Comparison of ENCODE assay signal across 2 cellular contexts in genomic region chr1:203290261-203291089, GRCh38.
TF ChIP-seq lines count a peak whose summit lies in the region.

No MANE protein-coding gene starts in this region.

TF ChIP-seq in GM23338, 12 proteins besides CTCF, POLR2A, EP300 and RAD21:
- TF ChIP-seq ZNF462 (CRISPR knock-in tag; IDR thresholded peaks at IDR 0.05) (peak; percentile 41; the same call in 1 of the 2 replicates), REST (IDR thresholded peaks at IDR 0.05; ENCODE audit: unreplicated experiment) (no peak), NANOG (IDR thresholded peaks at IDR 0.05; ENCODE audit: borderline replicate concordance) (peak; percentile 38; the same call in 1 of the 2 replicates), ETS1 (IDR thresholded peaks at IDR 0.05) (0 out of 2 replicates have a peak, but pooled peaks have one; percentile 9), EZH2 (IDR thresholded peaks at IDR 0.05; ENCODE audit: low read depth, unreplicated experiment) (no peak), POLR2AphosphoS5 (IDR thresholded peaks at IDR 0.05; ENCODE audit: low read depth) (no peak), STAT1 (IDR thresholded peaks at IDR 0.05; ENCODE audit: unreplicated experiment) (no peak), ZNF114 (CRISPR knock-in tag; IDR thresholded peaks at IDR 0.05) (no peak), JUNB (IDR thresholded peaks at IDR 0.05; ENCODE audit: unreplicated experiment) (no peak), EZH2phosphoT487 (IDR thresholded peaks at IDR 0.05; ENCODE audit: unreplicated experiment) (no peak), CREB1 (CRISPR knock-in tag; IDR thresholded peaks at IDR 0.05; ENCODE audit: low read depth) (peak; percentile 94), ZNF331 (CRISPR knock-in tag; IDR thresholded peaks at IDR 0.05; ENCODE audit: low read depth) (no peak)

TF ChIP-seq in K562, 482 proteins besides CTCF, POLR2A, EP300 and RAD21 (continues in another document):
- TF ChIP-seq DIDO1 (tag; IDR thresholded peaks at IDR 0.05; ENCODE audit: low read depth) (no peak), ATF3 (IDR thresholded peaks at IDR 0.05) (peak; percentile 56), ATF3 (CRISPR knock-in tag; conservative IDR thresholded peaks at IDR 0.05) (no peak), ZNF584 (CRISPR knock-in tag; IDR thresholded peaks at IDR 0.05; ENCODE audit: low read depth) (peak; percentile 18; the same call in 1 of the 2 replicates), L3MBTL2 (IDR thresholded peaks at IDR 0.05) (peak; percentile 76), E2F8 (IDR thresholded peaks at IDR 0.05; ENCODE audit: low read depth, partially characterized antibody) (peak; percentile 79), GABPB1 (CRISPR knock-in tag; IDR thresholded peaks at IDR 0.05) (peak; percentile 44), FOSL1 (tag; conservative IDR thresholded peaks at IDR 0.05) (0 out of 2 replicates have a peak, but pooled peaks have one; percentile 25), E2F6 (IDR thresholded peaks at IDR 0.05; ENCODE audit: borderline replicate concordance in 1 of 2, extremely low read depth in 1 of 2, insufficient read depth in 1 of 2, insufficient read length in 1 of 2, low read depth in 1 of 2, low read length in 1 of 2, poor library complexity in 1 of 2, severe bottlenecking in 1 of 2) (peak; percentile 73 to 98), ZNF316 (IDR thresholded peaks at IDR 0.05) (no peak), FOXK1 (CRISPR knock-in tag; IDR thresholded peaks at IDR 0.05; ENCODE audit: borderline replicate concordance) (0 out of 2 replicates have a peak, but pooled peaks have one; percentile 1), ELK1 (CRISPR knock-in tag; IDR thresholded peaks at IDR 0.05) (peak; percentile 99), RB1 (IDR thresholded peaks at IDR 0.05; ENCODE audit: low read depth) (peak; percentile 90; the same call in 1 of the 2 replicates), SRF (CRISPR knock-in tag; IDR thresholded peaks at IDR 0.05) (peak; percentile 97 to 100), HMGN3 (IDR thresholded peaks at IDR 0.05; ENCODE audit: borderline replicate concordance, extremely low read depth, insufficient read length, low read depth, low read length) (peak; percentile 88), ZBTB40 (IDR thresholded peaks at IDR 0.05) (no peak), ZBTB40 (CRISPR knock-in tag; IDR thresholded peaks at IDR 0.05) (no peak), RUNX1 (IDR thresholded peaks at IDR 0.05; ENCODE audit: low read depth) (no peak), E2F1 (CRISPR knock-in tag; IDR thresholded peaks at IDR 0.05) (peak; percentile 73; the same call in 1 of the 2 replicates), NR2C2 (CRISPR knock-in tag; IDR thresholded peaks at IDR 0.05) (peak; percentile 14; the same call in 1 of the 2 replicates), NR2C2 (tag; IDR thresholded peaks at IDR 0.05) (no peak), CREM (IDR thresholded peaks at IDR 0.05; ENCODE audit: low read depth) (peak; percentile 95), CXXC5 (CRISPR knock-in tag; IDR thresholded peaks at IDR 0.05) (peak; percentile 30), ZFPM2 (CRISPR knock-in tag; IDR thresholded peaks at IDR 0.05) (no peak), BRF1 (IDR thresholded peaks at IDR 0.05; ENCODE audit: borderline replicate concordance, extremely low read depth, insufficient read length) (no peak), ZNF134 (CRISPR knock-in tag; conservative IDR thresholded peaks at IDR 0.05) (no peak)
